In genomic region chr7:146002431-146003078, GRCh38 we compare ENCODE assay signal across 13 cellular contexts.
DNase-seq lines count a peak whose midpoint lies in the region; ATAC-seq, FAIRE-seq and TF ChIP-seq lines count a peak whose summit lies in the region.
"Had no signal": no experiment of that assay in that cellular context is flagged by ENCODE, and none has a peak within 500 bp of the region (broad histone marks: within the 10 kb centered on the region; RNA-seq: fewer than 3 reads in every experiment).

No MANE protein-coding gene starts in this region.

- no peak for TF ChIP-seq CTCF in D721Med (IDR thresholded peaks at IDR 0.05; ENCODE audit: insufficient read depth, missing control alignments)

- ATAC-seq in GM21360 (IDR thresholded peaks at IDR 0.05; ENCODE audit: unreplicated experiment) (peak; percentile 91), HG02973 (IDR thresholded peaks at IDR 0.05; ENCODE audit: unreplicated experiment) (peak; percentile 93)
- ATAC-seq: stimulated activated naive CD8-positive, alpha-beta T cell treated with anti-CD3 and anti-CD28 coated beads, Interleukin-15, amount 100 ng/mL, for 72 hours had no signal

- FAIRE-seq in D721Med (lab: Jason Lieb, UNC) = no peak
- FAIRE-seq: keratinocyte had no signal

- DNase-seq in A172 (ENCODE audit: low spot score) (peak; percentile 42), KBM-7 (peak; percentile 54), Ammon's horn (ENCODE audit: low spot score) (no peak), D721Med (ENCODE audit: insufficient read length, low spot score) (no peak), retina (no peak)
- no peak for DNase-seq in activated CD8-positive, alpha-beta memory T cell treated with anti-CD3 and anti-CD28 coated beads, Interleukin-2, amount 50 U/mL, for 4 hours
- DNase-seq: activated gamma-delta T cell; DMS53; SHP77; stimulated activated naive CD8-positive, alpha-beta T cell treated with anti-CD3 and anti-CD28 coated beads, Interleukin-15, amount 100 ng/mL, for 72 hours had no signal

- in situ Hi-C loops in KBM-7 (cut with MboI; ENCODE audit: low pct_unique_long_range_greater_than_20kb, low sequenced_read_pairs) = no loop called here

Comparison
In these comparisons a context has a peak if more than half of its experiments do, and no peak if none do; other contexts are left out.
1. DNase-seq: peak in A172 (single experiment) and KBM-7 (single experiment); none in activated CD8-positive, alpha-beta memory T cell treated with anti-CD3 and anti-CD28 coated beads, Interleukin-2, amount 50 U/mL, for 4 hours (single experiment), Ammon's horn (single experiment), D721Med (single experiment) and retina (single experiment).